ENCODE assay signal across 13 cellular contexts in genomic region chr17:1068356-1068755, GRCh38.
"Had no signal": no experiment of that assay in that cellular context is flagged by ENCODE, and none has a peak within 500 bp of the region (broad histone marks: within the 10 kb centered on the region; RNA-seq: fewer than 3 reads in every experiment).

No MANE protein-coding gene starts in this region.

- H3K27ac ChIP-seq: gastroesophageal sphincter, neutrophil had no signal

- H3K27me3 ChIP-seq: esophagus squamous epithelium, gastroesophageal sphincter, neutrophil had no signal

- H3K9me3 Mint-ChIP-seq: type B pancreatic cell had no signal

- H3K9me3 ChIP-seq: gastroesophageal sphincter, neutrophil had no signal

- H3K4me1 Mint-ChIP-seq: mesothelial cell of epicardium had no signal

- H3K4me3 Mint-ChIP-seq: dendritic cell treated with granulocyte-macrophage colony-stimulating factor and Interleukin-4, amounts not matched to agents 40 ng/mL and 50 ng/mL, for 4 days; effector memory CD8-positive, alpha-beta T cell; mesothelial cell of epicardium; type B pancreatic cell had no signal

- H3K27me3 Mint-ChIP-seq: dendritic cell treated with granulocyte-macrophage colony-stimulating factor and Interleukin-4, amounts not matched to agents 40 ng/mL and 50 ng/mL, for 4 days; effector memory CD8-positive, alpha-beta T cell; type B pancreatic cell had no signal

- ATAC-seq: effector memory CD8-positive, alpha-beta T cell; gastroesophageal sphincter; left colon had no signal

- H3K27ac Mint-ChIP-seq: dendritic cell treated with granulocyte-macrophage colony-stimulating factor and Interleukin-4, amounts not matched to agents 40 ng/mL and 50 ng/mL, for 4 days; effector memory CD8-positive, alpha-beta T cell; mesothelial cell of epicardium; type B pancreatic cell had no signal

- DNase-seq: effector memory CD8-positive, alpha-beta T cell; esophagus squamous epithelium; foreskin fibroblast; glutamatergic neuron; left colon; small intestine; stimulated activated CD4-positive, alpha-beta T cell treated with anti-CD3 and anti-CD28 coated beads, Interleukin-12 subunit alpha, Interleukin-12 subunit beta, amount 100 ng/mL, for 4 hours; stimulated activated naive CD4-positive, alpha-beta T cell treated with Interleukin-2 at 50 U/mL for 16 hours had no signal

- H3K4me3 ChIP-seq: esophagus squamous epithelium, gastroesophageal sphincter had no signal

- H3K4me1 ChIP-seq: gastroesophageal sphincter had no signal
